ENCODE assay signal across 1 cellular context in genomic region chr10:60960031-60960430, GRCh38.
TF ChIP-seq lines count a peak whose summit lies in the region.

No MANE protein-coding gene starts in this region.

TF ChIP-seq in SK-N-SH treated with all-trans-retinoic acid at 6 μM for 48 hours, 23 proteins besides CTCF, POLR2A, EP300 and RAD21 (continued from another document):
- no peak for TF ChIP-seq SNAI2 (CRISPR knock-in tag; IDR thresholded peaks at IDR 0.05)
- TF ChIP-seq PPARA (CRISPR knock-in tag; IDR thresholded peaks at IDR 0.05; ENCODE audit: borderline replicate concordance): no peak
- TF ChIP-seq ZNF70 (CRISPR knock-in tag; IDR thresholded peaks at IDR 0.05): no peak
- TF ChIP-seq ZFP3 (CRISPR knock-in tag; IDR thresholded peaks at IDR 0.05): no peak
- TF ChIP-seq OSR1 (CRISPR knock-in tag; IDR thresholded peaks at IDR 0.05): no peak
- TF ChIP-seq ZNF565 (CRISPR knock-in tag; conservative IDR thresholded peaks at IDR 0.05; ENCODE audit: low read depth): no peak
- no peak for TF ChIP-seq CSDC2 (CRISPR knock-in tag; IDR thresholded peaks at IDR 0.05)
- TF ChIP-seq TOX (CRISPR knock-in tag; IDR thresholded peaks at IDR 0.05; ENCODE audit: borderline replicate concordance): no peak
- peak; percentile 26; the same call in 1 of the 2 replicates for TF ChIP-seq ZFP30 (CRISPR knock-in tag; IDR thresholded peaks at IDR 0.05)
- peak; percentile 74 for TF ChIP-seq ISL1 (CRISPR knock-in tag; IDR thresholded peaks at IDR 0.05)
- TF ChIP-seq RARB (CRISPR knock-in tag; IDR thresholded peaks at IDR 0.05): no peak
- no peak for TF ChIP-seq PATZ1 (CRISPR knock-in tag; IDR thresholded peaks at IDR 0.05; ENCODE audit: borderline replicate concordance)
- TF ChIP-seq CSRNP3 (CRISPR knock-in tag; IDR thresholded peaks at IDR 0.05): 0 out of 2 replicates have a peak, but pooled peaks have one; percentile 25
- TF ChIP-seq ESRRG (CRISPR knock-in tag; IDR thresholded peaks at IDR 0.05): no peak
- TF ChIP-seq CREB5 (CRISPR knock-in tag; IDR thresholded peaks at IDR 0.05; ENCODE audit: low read depth): no peak
- TF ChIP-seq POU6F1 (CRISPR knock-in tag; IDR thresholded peaks at IDR 0.05; ENCODE audit: borderline replicate concordance, low read depth): no peak
